In the genomic region with DNA sequence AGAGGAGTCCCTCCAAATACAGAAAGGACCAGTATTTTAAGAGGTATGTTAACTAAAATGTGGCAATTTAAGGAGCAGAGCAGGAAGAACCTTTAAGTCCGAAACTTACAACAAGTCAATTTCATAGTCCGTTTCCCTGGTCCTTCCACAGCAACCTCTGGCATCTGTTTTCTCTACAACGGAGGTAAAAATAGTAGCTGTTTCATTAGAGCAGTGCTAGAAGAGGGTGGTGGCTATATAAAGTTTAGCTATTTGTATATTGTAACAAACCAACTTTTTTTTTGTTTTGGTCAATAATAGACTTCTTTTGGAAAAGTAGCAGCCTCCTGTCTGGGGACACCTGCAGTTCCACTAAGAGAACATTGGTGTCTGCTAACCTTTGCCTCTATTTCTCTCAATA, we compare ENCODE assay signal across 8 cellular contexts. TPM values are rescaled to one million over a fixed set of nuclear protein-coding genes. Genes with fewer than 3 reads are reported as not detected.
"Had no signal": no experiment of that assay in that cellular context is flagged by ENCODE, and none has a peak within 500 bp of the region (broad histone marks: within the 10 kb centered on the region; RNA-seq: fewer than 3 reads in every experiment).

No MANE protein-coding gene starts in this region.

RNA-seq across cellular contexts. Expression of a gene that starts 17.3 kb away (rescaled TPM):
- total RNA-seq: cardiac muscle cell, PC-3 had no signal
- polyA plus RNA-seq: cardiac muscle cell had no signal

RNA-seq across cellular contexts. Expression of a gene that starts 37.9 kb away (rescaled TPM):
- total RNA-seq: activated CD4-positive, alpha-beta memory T cell treated with anti-CD3 and anti-CD28 coated beads, Interleukin-2, amount 10 ng/mL, durations not matched to agents 7 days and 5 days; activated CD4-positive, alpha-beta T cell treated with anti-CD3 and anti-CD28 coated beads for 36 hours; activated CD8-positive, alpha-beta memory T cell treated with anti-CD3 and anti-CD28 coated beads for 36 hours; activated naive CD4-positive, alpha-beta T cell treated with anti-CD3 and anti-CD28 coated beads for 36 hours; activated T-helper 17 cell treated with anti-CD3 and anti-CD28 coated beads, Interleukin-2, amount 50 U/mL, for 72 hours; cardiac muscle cell; PC-3; T-helper 1 cell treated with Interleukin-12 subunit alpha and Interleukin-12 subunit beta and Interleukin-4 antibody, amounts not matched to agents 30 ng/mL and 1 ng/mL, for 36 hours had no signal
- polyA plus RNA-seq: cardiac muscle cell had no signal
